1 cellular context compared by ENCODE assay signal in genomic region chr3:114383875-114384557, GRCh38.
TF ChIP-seq lines count a peak whose summit lies in the region.

No MANE protein-coding gene starts in this region.

TF ChIP-seq in HEK293, 187 proteins besides CTCF, POLR2A, EP300 and RAD21 (continued from another document):
- TF ChIP-seq ZBTB10 (tag by site-specific recombination; IDR thresholded peaks at IDR 0.05) (no peak), ZNF350 (tag by site-specific recombination; IDR thresholded peaks at IDR 0.05) (no peak), ZNF585B (tag by site-specific recombination; IDR thresholded peaks at IDR 0.05) (no peak), MZF1 (tag by site-specific recombination; IDR thresholded peaks at IDR 0.05; ENCODE audit: borderline replicate concordance) (no peak), ZNF248 (tag by site-specific recombination; IDR thresholded peaks at IDR 0.05) (no peak), ZNF280C (tag by site-specific recombination; IDR thresholded peaks at IDR 0.05) (no peak), ZSCAN16 (tag by site-specific recombination; IDR thresholded peaks at IDR 0.05) (no peak), ZNF560 (tag by site-specific recombination; IDR thresholded peaks at IDR 0.05; ENCODE audit: borderline replicate concordance) (no peak), ZNF366 (tag by site-specific recombination; conservative IDR thresholded peaks at IDR 0.05) (no peak; the same call in 1 of the 2 replicates), ZNF148 (tag by site-specific recombination; IDR thresholded peaks at IDR 0.05; ENCODE audit: borderline replicate concordance) (no peak), ZNF112 (tag by site-specific recombination; IDR thresholded peaks at IDR 0.05) (no peak), KLF7 (tag by site-specific recombination; IDR thresholded peaks at IDR 0.05; ENCODE audit: borderline replicate concordance) (no peak)
- TF ChIP-seq, protein P1, sequence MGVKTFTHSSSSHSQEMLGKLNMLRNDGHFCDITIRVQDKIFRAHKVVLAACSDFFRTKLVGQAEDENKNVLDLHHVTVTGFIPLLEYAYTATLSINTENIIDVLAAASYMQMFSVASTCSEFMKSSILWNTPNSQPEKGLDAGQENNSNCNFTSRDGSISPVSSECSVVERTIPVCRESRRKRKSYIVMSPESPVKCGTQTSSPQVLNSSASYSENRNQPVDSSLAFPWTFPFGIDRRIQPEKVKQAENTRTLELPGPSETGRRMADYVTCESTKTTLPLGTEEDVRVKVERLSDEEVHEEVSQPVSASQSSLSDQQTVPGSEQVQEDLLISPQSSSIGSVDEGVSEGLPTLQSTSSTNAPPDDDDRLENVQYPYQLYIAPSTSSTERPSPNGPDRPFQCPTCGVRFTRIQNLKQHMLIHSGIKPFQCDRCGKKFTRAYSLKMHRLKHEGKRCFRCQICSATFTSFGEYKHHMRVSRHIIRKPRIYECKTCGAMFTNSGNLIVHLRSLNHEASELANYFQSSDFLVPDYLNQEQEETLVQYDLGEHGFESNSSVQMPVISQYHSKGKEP (tag by site-specific recombination; IDR thresholded peaks at IDR 0.05), result no peak
- TF ChIP-seq, protein P2, sequence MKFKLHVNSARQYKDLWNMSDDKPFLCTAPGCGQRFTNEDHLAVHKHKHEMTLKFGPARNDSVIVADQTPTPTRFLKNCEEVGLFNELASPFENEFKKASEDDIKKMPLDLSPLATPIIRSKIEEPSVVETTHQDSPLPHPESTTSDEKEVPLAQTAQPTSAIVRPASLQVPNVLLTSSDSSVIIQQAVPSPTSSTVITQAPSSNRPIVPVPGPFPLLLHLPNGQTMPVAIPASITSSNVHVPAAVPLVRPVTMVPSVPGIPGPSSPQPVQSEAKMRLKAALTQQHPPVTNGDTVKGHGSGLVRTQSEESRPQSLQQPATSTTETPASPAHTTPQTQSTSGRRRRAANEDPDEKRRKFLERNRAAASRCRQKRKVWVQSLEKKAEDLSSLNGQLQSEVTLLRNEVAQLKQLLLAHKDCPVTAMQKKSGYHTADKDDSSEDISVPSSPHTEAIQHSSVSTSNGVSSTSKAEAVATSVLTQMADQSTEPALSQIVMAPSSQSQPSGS (tag by site-specific recombination; IDR thresholded peaks at IDR 0.05; ENCODE audit: low read depth), result no peak
- TF ChIP-seq, protein P3, sequence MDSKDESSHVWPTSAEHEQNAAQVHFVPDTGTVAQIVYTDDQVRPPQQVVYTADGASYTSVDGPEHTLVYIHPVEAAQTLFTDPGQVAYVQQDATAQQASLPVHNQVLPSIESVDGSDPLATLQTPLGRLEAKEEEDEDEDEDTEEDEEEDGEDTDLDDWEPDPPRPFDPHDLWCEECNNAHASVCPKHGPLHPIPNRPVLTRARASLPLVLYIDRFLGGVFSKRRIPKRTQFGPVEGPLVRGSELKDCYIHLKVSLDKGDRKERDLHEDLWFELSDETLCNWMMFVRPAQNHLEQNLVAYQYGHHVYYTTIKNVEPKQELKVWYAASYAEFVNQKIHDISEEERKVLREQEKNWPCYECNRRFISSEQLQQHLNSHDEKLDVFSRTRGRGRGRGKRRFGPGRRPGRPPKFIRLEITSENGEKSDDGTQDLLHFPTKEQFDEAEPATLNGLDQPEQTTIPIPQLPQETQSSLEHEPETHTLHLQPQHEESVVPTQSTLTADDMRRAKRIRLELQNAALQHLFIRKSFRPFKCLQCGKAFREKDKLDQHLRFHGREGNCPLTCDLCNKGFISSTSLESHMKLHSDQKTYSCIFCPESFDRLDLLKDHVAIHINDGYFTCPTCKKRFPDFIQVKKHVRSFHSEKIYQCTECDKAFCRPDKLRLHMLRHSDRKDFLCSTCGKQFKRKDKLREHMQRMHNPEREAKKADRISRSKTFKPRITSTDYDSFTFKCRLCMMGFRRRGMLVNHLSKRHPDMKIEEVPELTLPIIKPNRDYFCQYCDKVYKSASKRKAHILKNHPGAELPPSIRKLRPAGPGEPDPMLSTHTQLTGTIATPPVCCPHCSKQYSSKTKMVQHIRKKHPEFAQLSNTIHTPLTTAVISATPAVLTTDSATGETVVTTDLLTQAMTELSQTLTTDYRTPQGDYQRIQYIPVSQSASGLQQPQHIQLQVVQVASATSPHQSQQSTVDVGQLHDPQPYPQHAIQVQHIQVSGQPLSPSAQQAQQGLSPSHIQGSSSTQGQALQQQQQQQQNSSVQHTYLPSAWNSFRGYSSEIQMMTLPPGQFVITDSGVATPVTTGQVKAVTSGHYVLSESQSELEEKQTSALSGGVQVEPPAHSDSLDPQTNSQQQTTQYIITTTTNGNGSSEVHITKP (tag by site-specific recombination; IDR thresholded peaks at IDR 0.05), result peak; percentile 86
